8 cellular contexts compared by ENCODE assay signal in the genomic region with DNA sequence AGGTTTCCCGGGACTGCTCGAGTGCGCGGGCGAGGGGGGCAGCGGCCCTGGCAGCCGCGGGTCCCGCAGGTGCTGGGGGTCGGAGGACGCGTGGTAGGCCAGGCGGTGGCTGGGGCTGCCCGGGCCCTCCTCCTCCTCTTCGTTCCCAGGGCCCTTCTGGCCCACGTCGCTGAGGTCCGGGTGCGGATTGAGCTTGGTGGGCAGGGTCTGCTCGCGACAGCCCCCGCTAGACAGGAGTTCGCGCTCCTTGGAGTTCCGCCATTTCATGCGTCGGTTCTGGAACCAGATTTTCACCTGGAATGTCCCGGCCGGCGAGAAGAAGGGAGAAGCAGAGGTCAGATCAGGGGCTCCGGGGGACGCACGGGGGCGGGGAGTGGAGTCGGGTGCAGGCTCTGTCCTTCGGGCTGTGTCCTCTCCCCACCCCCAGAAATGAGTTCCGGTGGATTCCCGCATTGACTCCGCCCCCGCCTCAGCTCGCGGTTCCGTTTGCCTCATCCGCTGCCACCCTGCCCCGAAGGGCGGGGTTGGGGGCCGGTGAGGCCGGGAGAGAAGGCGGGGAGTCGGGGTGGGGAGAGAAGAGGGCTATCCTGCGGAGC. TPM values are rescaled to one million over a fixed set of nuclear protein-coding genes. Genes with fewer than 3 reads are reported as not detected.
DNase-seq lines count a peak whose midpoint lies in the region; ATAC-seq, FAIRE-seq and TF ChIP-seq lines count a peak whose summit lies in the region.

No MANE protein-coding gene starts in this region.

- no peaks in the 10 kb centered on the region for H3K36me3 ChIP-seq in mesendoderm (ENCODE audit: control insufficient read depth, insufficient read depth, low read length)
- H3K36me3 ChIP-seq in thoracic aorta = no peaks in the 10 kb centered on the region

- H3K27me3 Mint-ChIP-seq in activated T-helper 2 cell treated with anti-CD3 and anti-CD28 coated beads, Interferon-gamma antibody, Interleukin-2, Interleukin-4, amounts not matched to agents 10 μg/mL and 5 μg/mL and 100 μg/mL, durations not matched to agents 14 hours and 24 hours and 36 hours (ENCODE audit: low read depth) = peaks cover 62% of the 10 kb centered on the region

- peak overlapping the region; percentile 63 for H3K4me2 ChIP-seq in mesendoderm (ENCODE audit: low read length)

- H3K27ac ChIP-seq in mesendoderm (ENCODE audit: low read depth, low read length) = no peak overlapping the region
- no peak overlapping the region for H3K27ac ChIP-seq in thoracic aorta

- H3K9ac ChIP-seq in mesendoderm (ENCODE audit: low read length) = peak overlapping the region; percentile 48

- H2BK15ac ChIP-seq in mesendoderm (replicated peaks; ENCODE audit: low read depth) = no peak overlapping the region

- H3K4me1 Mint-ChIP-seq in activated T-helper 2 cell treated with anti-CD3 and anti-CD28 coated beads, Interferon-gamma antibody, Interleukin-2, Interleukin-4, amounts not matched to agents 10 μg/mL and 5 μg/mL and 100 μg/mL, durations not matched to agents 14 hours and 24 hours and 36 hours (ENCODE audit: low read depth) = peaks cover 6% of the 10 kb centered on the region

- H4K8ac ChIP-seq in mesendoderm (ENCODE audit: low read depth, low read length) = no peak overlapping the region

- H3K23ac ChIP-seq in mesendoderm (ENCODE audit: low read length) = no peak overlapping the region

- no peak for FAIRE-seq in GM19239 (lab: Jason Lieb, UNC)

- H2BK120ac ChIP-seq in mesendoderm (ENCODE audit: low read depth, low read length) = no peak overlapping the region

- DNase-seq in NCI-H2227 (lab: John Stamatoyannopoulos, UW; ENCODE audit: unreplicated experiment) = peak; percentile 33
- no peak for DNase-seq in NCI-H2227 treated with DMSO at 0.1 percent for 48 hours (lab: John Stamatoyannopoulos, UW)
- no peak for DNase-seq in activated T-helper 2 cell treated with anti-CD3 and anti-CD28 coated beads, Interferon-gamma antibody, Interleukin-2, Interleukin-4, amounts not matched to agents 10 μg/mL and 5 μg/mL and 100 μg/mL, durations not matched to agents 14 hours and 24 hours and 36 hours (ENCODE audit: low spot score)
- DNase-seq in mesendoderm = peak; percentile 54
- no peak for DNase-seq in thoracic aorta (ENCODE audit: low spot score)
- no peak for DNase-seq in GM19239 (ENCODE audit: insufficient read length, low spot score)
- no peak for DNase-seq in NOMO-1 treated with dmso at 0.1 percent for 144 hours (lab: John Stamatoyannopoulos, UW; ENCODE audit: unreplicated experiment)

- no peak overlapping the region for H2AK5ac ChIP-seq in mesendoderm (ENCODE audit: low read length)

- peak overlapping the region; percentile 70 for H3K56ac ChIP-seq in mesendoderm (ENCODE audit: low read length)

- no peaks in the 10 kb centered on the region for H3K79me2 ChIP-seq in mesendoderm (ENCODE audit: control insufficient read depth, insufficient read depth, low read length)

- H4K5ac ChIP-seq in mesendoderm (ENCODE audit: low read length) = no peak overlapping the region

- no peak for ATAC-seq in thoracic aorta (ENCODE audit: insufficient number of reproducible peaks, low FRiP score, low read depth)
- ATAC-seq in HG03565 (IDR thresholded peaks at IDR 0.05; ENCODE audit: unreplicated experiment) = no peak

- H3K18ac ChIP-seq in mesendoderm (ENCODE audit: low read length) = no peak overlapping the region

- H3K4me3 Mint-ChIP-seq in activated T-helper 2 cell treated with anti-CD3 and anti-CD28 coated beads, Interferon-gamma antibody, Interleukin-2, Interleukin-4, amounts not matched to agents 10 μg/mL and 5 μg/mL and 100 μg/mL, durations not matched to agents 14 hours and 24 hours and 36 hours (ENCODE audit: low read depth) = peak overlapping the region; percentile 37

- H3K27ac Mint-ChIP-seq in activated T-helper 2 cell treated with anti-CD3 and anti-CD28 coated beads, Interferon-gamma antibody, Interleukin-2, Interleukin-4, amounts not matched to agents 10 μg/mL and 5 μg/mL and 100 μg/mL, durations not matched to agents 14 hours and 24 hours and 36 hours = no peak overlapping the region

- H3K4me1 ChIP-seq in mesendoderm (ENCODE audit: control insufficient read depth, low read depth, low read length) = peaks cover 4% of the 10 kb centered on the region
- H3K4me1 ChIP-seq in thoracic aorta (ENCODE audit: control insufficient read depth in 1 of 2, low read depth in 2 of 2) = peaks cover 0 to 12% of the 10 kb centered on the region in 2 donors

- H3K27me3 ChIP-seq in mesendoderm (ENCODE audit: insufficient read depth, low read length, poor library complexity) (peaks cover 56% of the 10 kb centered on the region), thoracic aorta (replicated peaks; ENCODE audit: insufficient read depth) (peaks cover 30% of the 10 kb centered on the region)

- TF ChIP-seq CTCF in thoracic aorta (IDR thresholded peaks at IDR 0.05) = no peak

- intact Hi-C loops in activated T-helper 2 cell treated with anti-CD3 and anti-CD28 coated beads, Interferon-gamma antibody, Interleukin-2, Interleukin-4, amounts not matched to agents 10 μg/mL and 5 μg/mL and 100 μg/mL, durations not matched to agents 14 hours and 24 hours and 36 hours (cut with micrococcal nuclease) = no loop called here

- no peaks in the 10 kb centered on the region for H3K9me3 ChIP-seq in thoracic aorta

- no CpG with 5 or more reads among the region's 51 CpGs for WGBS in mesendoderm (ENCODE audit: extremely low coverage, insufficient coverage, low lambda C conversion rate)

- peaks cover 6% of the 10 kb centered on the region for H3K36me3 Mint-ChIP-seq in activated T-helper 2 cell treated with anti-CD3 and anti-CD28 coated beads, Interferon-gamma antibody, Interleukin-2, Interleukin-4, amounts not matched to agents 10 μg/mL and 5 μg/mL and 100 μg/mL, durations not matched to agents 14 hours and 24 hours and 36 hours (ENCODE audit: low read depth)

- no peaks in the 10 kb centered on the region for H3K79me1 ChIP-seq in mesendoderm (ENCODE audit: low read length)

- no peak overlapping the region for H3K4ac ChIP-seq in mesendoderm (ENCODE audit: low read depth, low read length)

- peaks cover 18% of the 10 kb centered on the region for H3K9me3 Mint-ChIP-seq in activated T-helper 2 cell treated with anti-CD3 and anti-CD28 coated beads, Interferon-gamma antibody, Interleukin-2, Interleukin-4, amounts not matched to agents 10 μg/mL and 5 μg/mL and 100 μg/mL, durations not matched to agents 14 hours and 24 hours and 36 hours

- H3K4me3 ChIP-seq in mesendoderm (ENCODE audit: low read length) = peak overlapping the region; percentile 46
- peak overlapping the region; percentile 42 for H3K4me3 ChIP-seq in thoracic aorta

- H2BK5ac ChIP-seq in mesendoderm (ENCODE audit: low read length) = no peak overlapping the region

RNA-seq across cellular contexts. Expression of a gene that starts 3.9 kb away (rescaled TPM):
- not detected in 2 replicates for total RNA-seq in activated T-helper 2 cell treated with anti-CD3 and anti-CD28 coated beads, Interferon-gamma antibody, Interleukin-2, Interleukin-4, amounts not matched to agents 10 μg/mL and 5 μg/mL and 100 μg/mL, durations not matched to agents 14 hours and 24 hours and 36 hours
- 0.06 TPM for polyA plus RNA-seq in mesendoderm (2013, experiment 1 of 2)
- 0.03 TPM for polyA plus RNA-seq in mesendoderm (2013, experiment 2 of 2)
- total RNA-seq in thoracic aorta = not detected

Comparison
In these comparisons a context has a peak if more than half of its experiments do, and no peak if none do; other contexts are left out.
1. DNase-seq: peak in NCI-H2227 (single experiment) and mesendoderm (single experiment); none in NCI-H2227 treated with DMSO at 0.1 percent for 48 hours (single experiment), activated T-helper 2 cell treated with anti-CD3 and anti-CD28 coated beads, Interferon-gamma antibody, Interleukin-2, Interleukin-4, amounts not matched to agents 10 μg/mL and 5 μg/mL and 100 μg/mL, durations not matched to agents 14 hours and 24 hours and 36 hours (single experiment), thoracic aorta (single experiment), GM19239 (single experiment) and NOMO-1 treated with dmso at 0.1 percent for 144 hours (single experiment).